Comparison of ENCODE assay signal across 9 cellular contexts in genomic region chr7:151061241-151062110, GRCh38. TPM values are rescaled to one million over a fixed set of nuclear protein-coding genes. Genes with fewer than 3 reads are reported as not detected.
DNase-seq lines count a peak whose midpoint lies in the region; ATAC-seq, FAIRE-seq and TF ChIP-seq lines count a peak whose summit lies in the region.
"Had no signal": no experiment of that assay in that cellular context is flagged by ENCODE, and none has a peak within 500 bp of the region (broad histone marks: within the 10 kb centered on the region; RNA-seq: fewer than 3 reads in every experiment).

No MANE protein-coding gene starts in this region.

- H3K4me1 ChIP-seq in astrocyte (ENCODE audit: insufficient read depth, low read length), result peaks cover 54% of the 10 kb centered on the region
- peaks cover 55% of the 10 kb centered on the region for H3K4me1 ChIP-seq in mesenchymal stem cell (ENCODE audit: control insufficient read depth, insufficient read depth, low read depth, low read length)

- peaks cover 26% of the 10 kb centered on the region for H3K4me1 Mint-ChIP-seq in astrocyte (ENCODE audit: low read depth, unreplicated experiment)

- H2AFZ ChIP-seq in astrocyte (ENCODE audit: low read depth, low read length) (no peak overlapping the region), mesenchymal stem cell (ENCODE audit: low read depth, low read length) (no peak overlapping the region)

- peak overlapping the region; percentile 1 for H4K8ac ChIP-seq in mesenchymal stem cell (ENCODE audit: low read length)

- peak overlapping the region; percentile 10 to 89 for H3K4ac ChIP-seq in mesenchymal stem cell (ENCODE audit: low read depth in 1 of 2, low read length in 2 of 2)

- H2AK5ac ChIP-seq in mesenchymal stem cell (ENCODE audit: low read length, severe bottlenecking), result peak overlapping the region; percentile 81

- H3K9ac ChIP-seq in astrocyte (ENCODE audit: low read length), result peak overlapping the region; percentile 81
- H3K9ac ChIP-seq in mesenchymal stem cell (ENCODE audit: low read length), result peak overlapping the region; percentile 90

- WGBS in mesenchymal stem cell, result 42% methylated on average over 33 of the region's 33 CpGs

- H2BK5ac ChIP-seq in mesenchymal stem cell (ENCODE audit: low read depth, low read length, poor library complexity, severe bottlenecking), result peak overlapping the region; percentile 24

- H3K36me3 ChIP-seq in H7 (replicated peaks; ENCODE audit: control insufficient read depth, insufficient read depth, low read length) (peaks cover 7% of the 10 kb centered on the region), astrocyte (ENCODE audit: insufficient read depth, low read length) (peaks cover 9% of the 10 kb centered on the region), mesenchymal stem cell (ENCODE audit: control insufficient read depth in 1 of 2, insufficient read depth in 2 of 2, low read depth in 1 of 2, low read length in 2 of 2) (peaks cover 26 to 34% of the 10 kb centered on the region in 2 experiments)

- H2BK12ac ChIP-seq in mesenchymal stem cell (ENCODE audit: low read length in 2 of 2), result peak overlapping the region; percentile 12 to 98

- peak overlapping the region in 1 of 2 experiments; percentile 95 for H3K14ac ChIP-seq in mesenchymal stem cell (ENCODE audit: low read length in 2 of 2)

- peak overlapping the region; percentile 96 for H3K27ac ChIP-seq in 22Rv1
- peak overlapping the region; percentile 93 for H3K27ac ChIP-seq in astrocyte (ENCODE audit: low read depth, low read length)
- peak overlapping the region; percentile 77 for H3K27ac ChIP-seq in mesenchymal stem cell (ENCODE audit: low read length, poor library complexity, severe bottlenecking)

- TF ChIP-seq CTCF in 22Rv1 (IDR thresholded peaks at IDR 0.05), result no peak
- TF ChIP-seq CTCF in astrocyte (IDR thresholded peaks at IDR 0.05; ENCODE audit: insufficient read depth, low read depth, low read length), result no peak

- FAIRE-seq in astrocyte (lab: Jason Lieb, UNC) (no peak), frontal cortex (lab: Jason Lieb, UNC) (no peak)

- DNase-seq in H7 (peak; percentile 79), astrocyte (ENCODE audit: low read depth) (no peak), mesenchymal stem cell (peak; percentile 34), frontal cortex (ENCODE audit: low spot score in 2 of 2) (no peak), superior temporal gyrus (ENCODE audit: extremely low spot score) (no peak)
- DNase-seq: SIG-M5 had no signal

- ATAC-seq in GM19324 (IDR thresholded peaks at IDR 0.05; ENCODE audit: low FRiP score, unreplicated experiment), result no peak
- ATAC-seq in HG03280 (IDR thresholded peaks at IDR 0.05; ENCODE audit: unreplicated experiment), result no peak

- peak overlapping the region; percentile 91 for H3K4me2 ChIP-seq in astrocyte (ENCODE audit: low read length)
- H3K4me2 ChIP-seq in mesenchymal stem cell (ENCODE audit: low read length, poor library complexity, severe bottlenecking), result peak overlapping the region; percentile 93

- H3K9me3 ChIP-seq in astrocyte (ENCODE audit: insufficient read depth, low read depth, low read length) (no peaks in the 10 kb centered on the region), mesenchymal stem cell (ENCODE audit: control insufficient read depth, low read length) (no peaks in the 10 kb centered on the region)

- H4K91ac ChIP-seq in mesenchymal stem cell (ENCODE audit: low read length), result peak overlapping the region; percentile 56

- H3K4me3 ChIP-seq in H7 (ENCODE audit: insufficient read depth, low read depth, low read length) (peak overlapping the region; percentile 82), astrocyte (ENCODE audit: insufficient read depth, low read depth, low read length) (peak overlapping the region; percentile 80), mesenchymal stem cell (ENCODE audit: insufficient read depth in 1 of 2, low read depth in 1 of 2, low read length in 2 of 2) (peak overlapping the region; percentile 24 to 93)

- peaks cover 4% of the 10 kb centered on the region for H3K36me3 Mint-ChIP-seq in astrocyte (ENCODE audit: low read depth, unreplicated experiment)

- peaks cover 56% of the 10 kb centered on the region for H4K20me1 ChIP-seq in astrocyte (ENCODE audit: insufficient read depth, low read length)

- H3K4me3 Mint-ChIP-seq in astrocyte (ENCODE audit: unreplicated experiment), result peak overlapping the region; percentile 94

- no peaks in the 10 kb centered on the region for H3K9me3 Mint-ChIP-seq in astrocyte (ENCODE audit: unreplicated experiment)

- peaks cover 27% of the 10 kb centered on the region for H3K79me1 ChIP-seq in mesenchymal stem cell (replicated peaks; ENCODE audit: low read length, poor library complexity, severe bottlenecking)

- peaks cover 53% of the 10 kb centered on the region for H3K79me2 ChIP-seq in astrocyte (ENCODE audit: insufficient read depth, low read length)

- H3K27me3 ChIP-seq in H7 (ENCODE audit: control insufficient read depth, insufficient read depth, low read length) (peaks cover 7% of the 10 kb centered on the region), astrocyte (ENCODE audit: insufficient read depth, low read length) (no peaks in the 10 kb centered on the region), mesenchymal stem cell (ENCODE audit: control insufficient read depth in 1 of 2, insufficient read depth in 1 of 2, low read length in 2 of 2) (no peaks in the 10 kb centered on the region)

- no peaks in the 10 kb centered on the region for H3K27me3 Mint-ChIP-seq in astrocyte (ENCODE audit: low read depth, unreplicated experiment)

- peak overlapping the region; percentile 42 to 44 for H3K18ac ChIP-seq in mesenchymal stem cell (ENCODE audit: low read depth in 1 of 2, low read length in 2 of 2)

- peak overlapping the region; percentile 60 for H3K27ac Mint-ChIP-seq in astrocyte (ENCODE audit: unreplicated experiment)

- peak overlapping the region; percentile 51 for H2BK120ac ChIP-seq in mesenchymal stem cell (ENCODE audit: low read depth, low read length)

- peak overlapping the region in 1 of 2 experiments; percentile 29 for H3K23ac ChIP-seq in mesenchymal stem cell (ENCODE audit: low read length in 2 of 2)

- H2BK15ac ChIP-seq in mesenchymal stem cell (ENCODE audit: low read depth, poor library complexity, severe bottlenecking), result no peak overlapping the region

RNA-seq across cellular contexts. Expression of gene SLC4A2, which starts 2.1 kb away (rescaled TPM):
- 85.7 and 105 TPM in 2 replicates for total RNA-seq in H7 (2014; rRNA removed; shearing (Covaris generic))
- total RNA-seq in astrocyte (302 and 351 TPM in 2 replicates), frontal cortex (10.6 TPM)
- polyA plus RNA-seq in mesenchymal stem cell (2013, experiment 1 of 2), result 140 TPM
- 133 TPM for polyA plus RNA-seq in mesenchymal stem cell (2013, experiment 2 of 2)

RNA-seq across cellular contexts. Expression of gene CDK5, which starts 3.8 kb away (rescaled TPM):
- total RNA-seq in H7 (2014; rRNA removed; shearing (Covaris generic)), result 24.3 and 36.9 TPM in 2 replicates
- total RNA-seq in astrocyte (47.9 and 55.1 TPM in 2 replicates), frontal cortex (47.7 TPM)
- 20.3 TPM for polyA plus RNA-seq in mesenchymal stem cell (2013, experiment 1 of 2)
- 21.3 TPM for polyA plus RNA-seq in mesenchymal stem cell (2013, experiment 2 of 2)

RNA-seq across cellular contexts. Expression of gene ASIC3, which starts 13.1 kb away (rescaled TPM):
- 1.4 and 1.6 TPM in 2 replicates for total RNA-seq in H7 (2014; rRNA removed; shearing (Covaris generic))
- total RNA-seq in astrocyte, result 3.9 and 5.9 TPM in 2 replicates
- polyA plus RNA-seq in mesenchymal stem cell (2013, experiment 1 of 2), result 0.99 TPM
- polyA plus RNA-seq in mesenchymal stem cell (2013, experiment 2 of 2), result 1.0 TPM
- 0.82 TPM for total RNA-seq in frontal cortex

RNA-seq across cellular contexts. Expression of gene FASTK, which starts 19.1 kb away (rescaled TPM):
- total RNA-seq in H7 (2014; rRNA removed; shearing (Covaris generic)), result 58.4 and 86.3 TPM in 2 replicates
- 56.1 and 61.6 TPM in 2 replicates for total RNA-seq in astrocyte
- polyA plus RNA-seq in mesenchymal stem cell (2013, experiment 1 of 2), result 72.5 TPM
- 69.4 TPM for polyA plus RNA-seq in mesenchymal stem cell (2013, experiment 2 of 2)
- total RNA-seq in frontal cortex, result 32.6 TPM

RNA-seq across cellular contexts. Expression of gene TMUB1, which starts 21.8 kb away (rescaled TPM):
- 67.4 and 73.4 TPM in 2 replicates for total RNA-seq in H7 (2014; rRNA removed; shearing (Covaris generic))
- total RNA-seq in astrocyte, result 42.9 and 44.9 TPM in 2 replicates
- polyA plus RNA-seq in mesenchymal stem cell (2013, experiment 1 of 2), result 56.8 TPM
- 53.5 TPM for polyA plus RNA-seq in mesenchymal stem cell (2013, experiment 2 of 2)
- total RNA-seq in frontal cortex, result 10.2 TPM

Comparison
In these comparisons a context has a peak if more than half of its experiments do, and no peak if none do; other contexts are left out.
1. DNase-seq: peak in H7 (single experiment) and mesenchymal stem cell (single experiment); none in astrocyte (single experiment), frontal cortex (0 of 2) and superior temporal gyrus (single experiment).
2. Peak in every context shown above with its lines, with median percentiles within 50 percentile points of each other: H3K27ac ChIP-seq and H3K4me3 ChIP-seq.